Comparison of ENCODE assay signal across 13 cellular contexts in genomic region chr9:123453058-123453667, GRCh38.
"Had no signal": no experiment of that assay in that cellular context is flagged by ENCODE, and none has a peak within 500 bp of the region (broad histone marks: within the 10 kb centered on the region; RNA-seq: fewer than 3 reads in every experiment).

No MANE protein-coding gene starts in this region.

- DNase-seq: activated CD4-positive, alpha-beta T cell treated with anti-CD3 and anti-CD28 coated beads for 48 hours; activated CD8-positive, alpha-beta T cell treated with anti-CD3 and anti-CD28 coated beads for 36 hours; activated naive CD4-positive, alpha-beta T cell; effector memory CD4-positive, alpha-beta T cell; immature natural killer cell; mammary epithelial cell; naive thymus-derived CD4-positive, alpha-beta T cell; T-helper 17 cell had no signal

- H3K4me3 Mint-ChIP-seq: activated CD8-positive, alpha-beta T cell treated with anti-CD3 and anti-CD28 coated beads for 36 hours; immature natural killer cell; naive thymus-derived CD4-positive, alpha-beta T cell; stimulated activated naive CD8-positive, alpha-beta T cell treated with anti-CD3 and anti-CD28 coated beads, Interleukin-15, Interleukin-2, amounts not matched to agents 100 ng/mL and 50 ng/mL, for 24 hours; T-helper 17 cell; WTC11 had no signal

- H3K9me3 ChIP-seq: mucosa of descending colon, testis had no signal

- H3K4me3 ChIP-seq: mucosa of descending colon, smooth muscle cell, testis had no signal

- H3K27ac Mint-ChIP-seq: activated CD8-positive, alpha-beta T cell treated with anti-CD3 and anti-CD28 coated beads for 36 hours; immature natural killer cell; naive thymus-derived CD4-positive, alpha-beta T cell; stimulated activated naive CD8-positive, alpha-beta T cell treated with anti-CD3 and anti-CD28 coated beads, Interleukin-15, Interleukin-2, amounts not matched to agents 100 ng/mL and 50 ng/mL, for 24 hours; T-helper 17 cell; WTC11 had no signal

- H3K4me1 ChIP-seq: testis had no signal

- H3K36me3 Mint-ChIP-seq: WTC11 had no signal

- H3K27me3 Mint-ChIP-seq: activated CD8-positive, alpha-beta T cell treated with anti-CD3 and anti-CD28 coated beads for 36 hours; naive thymus-derived CD4-positive, alpha-beta T cell; stimulated activated naive CD8-positive, alpha-beta T cell treated with anti-CD3 and anti-CD28 coated beads, Interleukin-15, Interleukin-2, amounts not matched to agents 100 ng/mL and 50 ng/mL, for 24 hours; T-helper 17 cell had no signal

- H3K4me1 Mint-ChIP-seq: immature natural killer cell had no signal

- H3K4me2 ChIP-seq: smooth muscle cell had no signal

- H3K9me3 Mint-ChIP-seq: activated CD8-positive, alpha-beta T cell treated with anti-CD3 and anti-CD28 coated beads for 36 hours; immature natural killer cell; naive thymus-derived CD4-positive, alpha-beta T cell; stimulated activated naive CD8-positive, alpha-beta T cell treated with anti-CD3 and anti-CD28 coated beads, Interleukin-15, Interleukin-2, amounts not matched to agents 100 ng/mL and 50 ng/mL, for 24 hours; WTC11 had no signal

- H3K27me3 ChIP-seq: testis had no signal
